21 cellular contexts compared by ENCODE assay signal in the genomic region with DNA sequence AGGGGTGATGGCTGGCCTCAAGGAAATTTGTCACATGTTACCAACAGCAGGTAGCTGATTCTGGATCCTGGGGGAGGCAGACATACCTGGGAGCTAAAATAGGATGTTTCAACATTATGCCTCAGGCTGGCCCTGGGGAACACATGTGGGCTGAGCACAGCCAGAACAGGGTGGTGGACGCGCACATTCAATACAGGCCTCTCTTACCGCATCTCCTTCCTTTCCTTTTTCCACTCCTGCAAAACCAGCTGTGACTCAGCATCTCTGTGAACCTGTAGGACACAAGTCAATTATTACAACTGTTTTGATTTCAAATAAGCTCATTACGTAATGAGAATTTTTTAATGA.
A peak's percentile ranks its signal among the peaks of the same experiment; 100 is the strongest.
DNase-seq lines count a peak whose midpoint lies in the region; ATAC-seq and TF ChIP-seq lines count a peak whose summit lies in the region.
"Had no signal": no experiment of that assay in that cellular context is flagged by ENCODE, and none has a peak within 500 bp of the region (broad histone marks: within the 10 kb centered on the region; RNA-seq: fewer than 3 reads in every experiment).

No MANE protein-coding gene starts in this region.

- intact Hi-C loops in Calu3 (cut with micrococcal nuclease; ENCODE audit: unreplicated experiment): no loop called here

- CTCF ChIA-PET in Calu3 (lab: Charles Lee): interaction anchor here (0.7 kb wide), 1 partner anchor 79 kb away, joined by 3 read pairs; no protein-coding TSS in a partner anchor
- CTCF ChIA-PET in T-cell (lab: Charles Lee): no interaction called here

- H3K4me3 Mint-ChIP-seq in Calu3 (ENCODE audit: low read depth, unreplicated experiment) (no peak overlapping the region), chondrocyte (ENCODE audit: unreplicated experiment) (no peak overlapping the region), nephron progenitor cell (no peak overlapping the region), T-cell (no peak overlapping the region)
- H3K4me3 Mint-ChIP-seq: activated naive CD8-positive, alpha-beta T cell treated with anti-CD3 and anti-CD28 coated beads, Interleukin-2, amount 10 ng/mL, durations not matched to agents 7 days and 5 days; activated T-helper 17 cell treated with anti-CD3 and anti-CD28 coated beads, Interleukin-2, amount 50 U/mL, for 72 hours; CD4-positive, CD25-positive, alpha-beta regulatory T cell; natural killer cell; stimulated activated effector memory CD8-positive, alpha-beta T cell treated with anti-CD3 and anti-CD28 coated beads, Interleukin-12 subunit alpha, Interleukin-12 subunit beta, amount 100 ng/mL, for 72 hours had no signal

- H3K27ac Mint-ChIP-seq in Calu3 (ENCODE audit: unreplicated experiment) (peak overlapping the region; percentile 42), chondrocyte (ENCODE audit: unreplicated experiment) (peak overlapping the region; percentile 70), nephron progenitor cell (peak overlapping the region; percentile 88), T-cell (no peak overlapping the region)
- H3K27ac Mint-ChIP-seq: activated naive CD8-positive, alpha-beta T cell treated with anti-CD3 and anti-CD28 coated beads, Interleukin-2, amount 10 ng/mL, durations not matched to agents 7 days and 5 days; activated T-helper 17 cell treated with anti-CD3 and anti-CD28 coated beads, Interleukin-2, amount 50 U/mL, for 72 hours; natural killer cell; stimulated activated effector memory CD8-positive, alpha-beta T cell treated with anti-CD3 and anti-CD28 coated beads, Interleukin-12 subunit alpha, Interleukin-12 subunit beta, amount 100 ng/mL, for 72 hours had no signal

- peaks cover 20% of the 10 kb centered on the region for H3K4me1 Mint-ChIP-seq in Calu3 (ENCODE audit: low read depth, unreplicated experiment)
- peaks cover 15% of the 10 kb centered on the region for H3K4me1 Mint-ChIP-seq in chondrocyte (ENCODE audit: low read depth)
- peaks cover 23% of the 10 kb centered on the region for H3K4me1 Mint-ChIP-seq in nephron progenitor cell
- no peaks in the 10 kb centered on the region for H3K4me1 Mint-ChIP-seq in T-cell
- H3K4me1 Mint-ChIP-seq: activated naive CD8-positive, alpha-beta T cell treated with anti-CD3 and anti-CD28 coated beads, Interleukin-2, amount 10 ng/mL, durations not matched to agents 7 days and 5 days; natural killer cell; stimulated activated effector memory CD8-positive, alpha-beta T cell treated with anti-CD3 and anti-CD28 coated beads, Interleukin-12 subunit alpha, Interleukin-12 subunit beta, amount 100 ng/mL, for 72 hours had no signal

- ATAC-seq in T-cell (replicated peaks in 1 of 4) (no peak), HG03460 (IDR thresholded peaks at IDR 0.05; ENCODE audit: unreplicated experiment) (no peak)
- ATAC-seq: activated T-helper 17 cell treated with anti-CD3 and anti-CD28 coated beads, Interleukin-2, amount 50 U/mL, for 72 hours; natural killer cell; stimulated activated effector memory CD8-positive, alpha-beta T cell treated with anti-CD3 and anti-CD28 coated beads, Interleukin-12 subunit alpha, Interleukin-12 subunit beta, amount 100 ng/mL, for 72 hours had no signal

- DNase-seq in Calu3 (no peak), MV-4-11 (lab: John Stamatoyannopoulos, UW) (peak; percentile 19), chondrocyte (ENCODE audit: low spot score) (no peak), nephron progenitor cell (no peak), SIG-M5 (lab: John Stamatoyannopoulos, UW) (no peak), activated T-cell treated with anti-CD3 and anti-CD28 coated beads for 4 hours (no peak), T-cell (no peak)
- DNase-seq: activated CD4-positive, alpha-beta T cell treated with anti-CD3 and anti-CD28 coated beads for 1 hour; activated naive CD8-positive, alpha-beta T cell treated with anti-CD3 and anti-CD28 coated beads, Interleukin-2, amount 10 ng/mL, durations not matched to agents 7 days and 5 days; CD4-positive, CD25-positive, alpha-beta regulatory T cell; foreskin melanocyte; GDM1; hypothalamus; kidney; natural killer cell; NCI-H2029; NK-92 treated with Interleukin-12 subunit alpha and Interleukin-12 subunit beta, amount 100 ng/mL, for 24 hours; RPMI8226 had no signal

- H3K9me3 Mint-ChIP-seq in Calu3 (ENCODE audit: low read depth, unreplicated experiment) (no peaks in the 10 kb centered on the region), chondrocyte (ENCODE audit: low read depth) (no peaks in the 10 kb centered on the region), nephron progenitor cell (no peaks in the 10 kb centered on the region), T-cell (no peaks in the 10 kb centered on the region)
- H3K9me3 Mint-ChIP-seq: activated naive CD8-positive, alpha-beta T cell treated with anti-CD3 and anti-CD28 coated beads, Interleukin-2, amount 10 ng/mL, durations not matched to agents 7 days and 5 days; activated T-helper 17 cell treated with anti-CD3 and anti-CD28 coated beads, Interleukin-2, amount 50 U/mL, for 72 hours; CD4-positive, CD25-positive, alpha-beta regulatory T cell; natural killer cell; stimulated activated effector memory CD8-positive, alpha-beta T cell treated with anti-CD3 and anti-CD28 coated beads, Interleukin-12 subunit alpha, Interleukin-12 subunit beta, amount 100 ng/mL, for 72 hours had no signal

- POLR2A ChIA-PET in T-cell (lab: Charles Lee): no interaction called here

- no TSS peak for BruUV-seq in Calu3 (replicated peaks; lab: Mats Ljungman, UMichigan)

- H3K27me3 Mint-ChIP-seq in Calu3 (ENCODE audit: unreplicated experiment) (no peaks in the 10 kb centered on the region), chondrocyte (ENCODE audit: low read depth) (no peaks in the 10 kb centered on the region), nephron progenitor cell (ENCODE audit: low read depth, poor library complexity) (no peaks in the 10 kb centered on the region), T-cell (no peaks in the 10 kb centered on the region)
- H3K27me3 Mint-ChIP-seq: activated naive CD8-positive, alpha-beta T cell treated with anti-CD3 and anti-CD28 coated beads, Interleukin-2, amount 10 ng/mL, durations not matched to agents 7 days and 5 days; activated T-helper 17 cell treated with anti-CD3 and anti-CD28 coated beads, Interleukin-2, amount 50 U/mL, for 72 hours; CD4-positive, CD25-positive, alpha-beta regulatory T cell had no signal

- TF ChIP-seq CTCF in Calu3 (IDR thresholded peaks at IDR 0.05; ENCODE audit: unreplicated experiment): no peak
- TF ChIP-seq CTCF in chondrocyte (IDR thresholded peaks at IDR 0.05): no peak
- TF ChIP-seq CTCF in nephron progenitor cell (IDR thresholded peaks at IDR 0.05): no peak

- H3K36me3 Mint-ChIP-seq in Calu3 (ENCODE audit: insufficient read depth, unreplicated experiment) (peaks cover 43% of the 10 kb centered on the region), chondrocyte (ENCODE audit: low read depth) (peaks cover 54% of the 10 kb centered on the region), nephron progenitor cell (ENCODE audit: low read depth) (peaks cover 62% of the 10 kb centered on the region), T-cell (peaks cover 68% of the 10 kb centered on the region)
- H3K36me3 Mint-ChIP-seq: natural killer cell had no signal

Comparison
In these comparisons a context has a peak if more than half of its experiments do, and no peak if none do; other contexts are left out.
1. H3K27ac Mint-ChIP-seq: peak in Calu3 (single experiment), chondrocyte (single experiment) and nephron progenitor cell (single experiment); none in T-cell (0 of 2).